11 cellular contexts compared by ENCODE assay signal in genomic region chrX:10922158-10922557, GRCh38.
A peak's percentile ranks its signal among the peaks of the same experiment; 100 is the strongest.
DNase-seq lines count a peak whose midpoint lies in the region; ATAC-seq and TF ChIP-seq lines count a peak whose summit lies in the region.
"Had no signal": no experiment of that assay in that cellular context is flagged by ENCODE, and none has a peak within 500 bp of the region (broad histone marks: within the 10 kb centered on the region; RNA-seq: fewer than 3 reads in every experiment).

No MANE protein-coding gene starts in this region.

- TF ChIP-seq CTCF in RWPE1 (conservative IDR thresholded peaks at IDR 0.05; ENCODE audit: low read depth) (no peak), osteocyte (IDR thresholded peaks at IDR 0.05) (no peak)

- POLR2A ChIA-PET in RWPE1 (lab: Yijun Ruan, JAX; ENCODE audit: low non-redundant PET): no interaction called here

- no peak for ATAC-seq in GM19467 (IDR thresholded peaks at IDR 0.05; ENCODE audit: unreplicated experiment)
- ATAC-seq: left lobe of liver, psoas muscle had no signal

- H3K27ac Mint-ChIP-seq in osteocyte (ENCODE audit: unreplicated experiment): peak overlapping the region; percentile 8
- no peak overlapping the region for H3K27ac Mint-ChIP-seq in activated T-helper 1 cell treated with anti-CD3 and anti-CD28 coated beads, Interleukin-12 subunit alpha, Interleukin-12 subunit beta, Interleukin-2, Interleukin-4 antibody, amounts not matched to agents 30 ng/mL and 10 ng/mL and 1 ng/mL, durations not matched to agents 14 hours and 24 hours and 36 hours

- H3K36me3 Mint-ChIP-seq in osteocyte (ENCODE audit: unreplicated experiment): no peaks in the 10 kb centered on the region
- no peaks in the 10 kb centered on the region for H3K36me3 Mint-ChIP-seq in activated T-helper 1 cell treated with anti-CD3 and anti-CD28 coated beads, Interleukin-12 subunit alpha, Interleukin-12 subunit beta, Interleukin-2, Interleukin-4 antibody, amounts not matched to agents 30 ng/mL and 10 ng/mL and 1 ng/mL, durations not matched to agents 14 hours and 24 hours and 36 hours (ENCODE audit: low read depth)

- H3K4me3 Mint-ChIP-seq in osteocyte (ENCODE audit: unreplicated experiment): no peak overlapping the region
- no peak overlapping the region for H3K4me3 Mint-ChIP-seq in activated T-helper 1 cell treated with anti-CD3 and anti-CD28 coated beads, Interleukin-12 subunit alpha, Interleukin-12 subunit beta, Interleukin-2, Interleukin-4 antibody, amounts not matched to agents 30 ng/mL and 10 ng/mL and 1 ng/mL, durations not matched to agents 14 hours and 24 hours and 36 hours

- H3K9me3 Mint-ChIP-seq in osteocyte (ENCODE audit: unreplicated experiment): peaks cover 39% of the 10 kb centered on the region
- H3K9me3 Mint-ChIP-seq in activated T-helper 1 cell treated with anti-CD3 and anti-CD28 coated beads, Interleukin-12 subunit alpha, Interleukin-12 subunit beta, Interleukin-2, Interleukin-4 antibody, amounts not matched to agents 30 ng/mL and 10 ng/mL and 1 ng/mL, durations not matched to agents 14 hours and 24 hours and 36 hours: no peaks in the 10 kb centered on the region

- DNase-seq in GM03348 (ENCODE audit: low spot score): peak; percentile 62
- DNase-seq in RWPE1 (ENCODE audit: low spot score): peak; percentile 74
- DNase-seq in fibroblast of gingiva (ENCODE audit: low read depth): peak; percentile 78
- DNase-seq in osteocyte (ENCODE audit: extremely low spot score, unreplicated experiment): no peak
- no peak for DNase-seq in activated T-helper 1 cell treated with anti-CD3 and anti-CD28 coated beads, Interleukin-12 subunit alpha, Interleukin-12 subunit beta, Interleukin-2, Interleukin-4 antibody, amounts not matched to agents 30 ng/mL and 10 ng/mL and 1 ng/mL, durations not matched to agents 14 hours and 24 hours and 36 hours (ENCODE audit: low spot score)
- no peak for DNase-seq in NOMO-1 (lab: John Stamatoyannopoulos, UW; ENCODE audit: unreplicated experiment in 2 of 2)
- no peak for DNase-seq in activated CD4-positive, alpha-beta T cell treated with anti-CD3 and anti-CD28 coated beads for 4 hours
- DNase-seq: activated effector memory CD4-positive, alpha-beta T cell treated with anti-CD3 and anti-CD28 coated beads, Interleukin-2, amount 50 U/mL, for 16 hours; psoas muscle had no signal

- H3K27me3 Mint-ChIP-seq in osteocyte (ENCODE audit: unreplicated experiment): no peaks in the 10 kb centered on the region
- no peaks in the 10 kb centered on the region for H3K27me3 Mint-ChIP-seq in activated T-helper 1 cell treated with anti-CD3 and anti-CD28 coated beads, Interleukin-12 subunit alpha, Interleukin-12 subunit beta, Interleukin-2, Interleukin-4 antibody, amounts not matched to agents 30 ng/mL and 10 ng/mL and 1 ng/mL, durations not matched to agents 14 hours and 24 hours and 36 hours (ENCODE audit: insufficient read depth)

- CTCF ChIA-PET in RWPE1 (lab: Yijun Ruan, JAX): no interaction called here

- intact Hi-C loops in activated T-helper 1 cell treated with anti-CD3 and anti-CD28 coated beads, Interleukin-12 subunit alpha, Interleukin-12 subunit beta, Interleukin-2, Interleukin-4 antibody, amounts not matched to agents 30 ng/mL and 10 ng/mL and 1 ng/mL, durations not matched to agents 14 hours and 24 hours and 36 hours (cut with micrococcal nuclease): no loop called here

- no peak overlapping the region for H3K27ac ChIP-seq in RWPE1
- H3K27ac ChIP-seq: psoas muscle had no signal

- H3K4me1 Mint-ChIP-seq in osteocyte (ENCODE audit: unreplicated experiment): peaks cover 9% of the 10 kb centered on the region
- H3K4me1 Mint-ChIP-seq in activated T-helper 1 cell treated with anti-CD3 and anti-CD28 coated beads, Interleukin-12 subunit alpha, Interleukin-12 subunit beta, Interleukin-2, Interleukin-4 antibody, amounts not matched to agents 30 ng/mL and 10 ng/mL and 1 ng/mL, durations not matched to agents 14 hours and 24 hours and 36 hours (ENCODE audit: low read depth): no peaks in the 10 kb centered on the region

Comparison
In these comparisons a context has a peak if more than half of its experiments do, and no peak if none do; other contexts are left out.
1. DNase-seq: peak in GM03348 (single experiment), RWPE1 (single experiment) and fibroblast of gingiva (single experiment); none in osteocyte (single experiment), activated T-helper 1 cell treated with anti-CD3 and anti-CD28 coated beads, Interleukin-12 subunit alpha, Interleukin-12 subunit beta, Interleukin-2, Interleukin-4 antibody, amounts not matched to agents 30 ng/mL and 10 ng/mL and 1 ng/mL, durations not matched to agents 14 hours and 24 hours and 36 hours (single experiment), NOMO-1 (0 of 2) and activated CD4-positive, alpha-beta T cell treated with anti-CD3 and anti-CD28 coated beads for 4 hours (0 of 2).